8 cellular contexts compared by ENCODE assay signal in the genomic region with DNA sequence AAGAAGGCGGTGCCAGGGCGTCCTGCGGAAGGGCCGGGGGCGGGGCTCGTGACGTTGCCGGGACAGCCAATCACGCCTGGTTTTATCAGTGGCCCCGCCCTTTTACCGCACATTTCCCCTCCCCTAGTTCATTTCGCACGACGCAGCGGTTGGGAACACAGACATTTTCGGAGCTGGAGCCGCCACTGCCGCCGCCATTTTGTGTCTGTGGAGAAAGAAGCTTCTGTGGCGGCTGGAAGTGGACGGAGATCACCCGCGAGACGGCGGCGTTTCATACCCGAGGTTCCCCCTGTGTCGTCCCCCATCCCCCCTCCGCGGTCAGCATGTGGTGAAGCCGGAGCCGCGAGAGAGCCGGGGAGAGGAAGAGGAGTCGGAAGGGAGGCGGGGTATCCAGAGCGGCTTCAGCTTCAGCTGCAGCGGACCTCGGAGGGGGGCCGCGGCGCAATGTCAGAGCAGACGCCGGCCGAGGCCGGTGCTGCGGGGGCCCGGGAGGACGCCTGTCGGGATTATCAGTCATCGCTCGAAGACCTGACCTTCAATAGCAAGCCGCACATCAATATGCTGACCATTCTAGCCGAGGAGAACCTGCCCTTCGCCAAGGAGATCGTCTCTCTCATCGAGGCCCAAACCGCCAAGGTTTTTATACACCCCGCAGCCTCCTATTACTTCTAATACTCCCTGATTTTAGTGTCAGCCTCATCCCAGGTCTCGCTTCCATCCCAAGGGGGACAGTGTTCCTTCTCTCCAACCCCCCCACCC. TPM values are rescaled to one million over a fixed set of nuclear protein-coding genes. Genes with fewer than 3 reads are reported as not detected.
DNase-seq lines count a peak whose midpoint lies in the region; ATAC-seq, FAIRE-seq and TF ChIP-seq lines count a peak whose summit lies in the region.

A gene with protein sequence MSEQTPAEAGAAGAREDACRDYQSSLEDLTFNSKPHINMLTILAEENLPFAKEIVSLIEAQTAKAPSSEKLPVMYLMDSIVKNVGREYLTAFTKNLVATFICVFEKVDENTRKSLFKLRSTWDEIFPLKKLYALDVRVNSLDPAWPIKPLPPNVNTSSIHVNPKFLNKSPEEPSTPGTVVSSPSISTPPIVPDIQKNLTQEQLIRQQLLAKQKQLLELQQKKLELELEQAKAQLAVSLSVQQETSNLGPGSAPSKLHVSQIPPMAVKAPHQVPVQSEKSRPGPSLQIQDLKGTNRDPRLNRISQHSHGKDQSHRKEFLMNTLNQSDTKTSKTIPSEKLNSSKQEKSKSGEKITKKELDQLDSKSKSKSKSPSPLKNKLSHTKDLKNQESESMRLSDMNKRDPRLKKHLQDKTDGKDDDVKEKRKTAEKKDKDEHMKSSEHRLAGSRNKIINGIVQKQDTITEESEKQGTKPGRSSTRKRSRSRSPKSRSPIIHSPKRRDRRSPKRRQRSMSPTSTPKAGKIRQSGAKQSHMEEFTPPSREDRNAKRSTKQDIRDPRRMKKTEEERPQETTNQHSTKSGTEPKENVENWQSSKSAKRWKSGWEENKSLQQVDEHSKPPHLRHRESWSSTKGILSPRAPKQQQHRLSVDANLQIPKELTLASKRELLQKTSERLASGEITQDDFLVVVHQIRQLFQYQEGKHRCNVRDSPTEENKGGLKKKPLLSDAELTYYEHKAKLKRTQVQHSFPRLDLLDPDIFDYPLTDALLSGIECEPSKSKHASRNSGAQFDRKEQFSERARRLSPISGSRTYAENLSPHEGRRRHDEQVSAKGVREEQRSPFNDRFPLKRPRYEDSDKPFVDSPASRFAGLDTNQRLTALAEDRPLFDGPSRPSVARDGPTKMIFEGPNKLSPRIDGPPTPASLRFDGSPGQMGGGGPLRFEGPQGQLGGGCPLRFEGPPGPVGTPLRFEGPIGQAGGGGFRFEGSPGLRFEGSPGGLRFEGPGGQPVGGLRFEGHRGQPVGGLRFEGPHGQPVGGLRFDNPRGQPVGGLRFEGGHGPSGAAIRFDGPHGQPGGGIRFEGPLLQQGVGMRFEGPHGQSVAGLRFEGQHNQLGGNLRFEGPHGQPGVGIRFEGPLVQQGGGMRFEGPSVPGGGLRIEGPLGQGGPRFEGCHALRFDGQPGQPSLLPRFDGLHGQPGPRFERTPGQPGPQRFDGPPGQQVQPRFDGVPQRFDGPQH (N-terminal part only) (plus strand): TSS at position 136 of the 759 bp plus-strand sequence. CDS start 309 bp downstream, at position 445.

- no peaks in the 10 kb centered on the region for H3K36me3 ChIP-seq in prostate gland

- no peak for FAIRE-seq in A549 (lab: Jason Lieb, UNC)

- H3K27ac Mint-ChIP-seq in activated T-helper 2 cell treated with anti-CD3 and anti-CD28 coated beads, Interferon-gamma antibody, Interleukin-2, Interleukin-4, amounts not matched to agents 10 μg/mL and 5 μg/mL and 100 μg/mL, durations not matched to agents 14 hours and 24 hours and 36 hours, result peak within 1 kb of the TSS; percentile 100

- H3K36me3 Mint-ChIP-seq in activated T-helper 2 cell treated with anti-CD3 and anti-CD28 coated beads, Interferon-gamma antibody, Interleukin-2, Interleukin-4, amounts not matched to agents 10 μg/mL and 5 μg/mL and 100 μg/mL, durations not matched to agents 14 hours and 24 hours and 36 hours (ENCODE audit: low read depth), result peaks cover 54% of the 10 kb centered on the region

- H3K4me1 ChIP-seq in A549 (peaks cover 29% of the 10 kb centered on the region), prostate gland (replicated peaks) (no peaks in the 10 kb centered on the region)

- CTCF ChIA-PET in A549 (lab: Yijun Ruan, JAX), result interaction anchor here (0.6 to 2.5 kb wide), 5 partner anchors 23 to 438 kb away, joined by 3 to 10 read pairs (median 3); no protein-coding TSS in a partner anchor

- H3K27me3 ChIP-seq in prostate gland (replicated peaks; ENCODE audit: insufficient read depth), result no peaks in the 10 kb centered on the region

- DNase-seq in A549 (ENCODE audit: low read depth in 1 of 2, low spot score in 1 of 2) (peak in 1 of 2 experiments; percentile 28), Right ventricle myocardium superior (no peak), prostate gland (ENCODE audit: low spot score) (no peak), NCI-H2107 (lab: John Stamatoyannopoulos, UW) (no peak), NCI-H82 treated with DMSO at 0.1 percent for 48 hours (lab: John Stamatoyannopoulos, UW; ENCODE audit: unreplicated experiment) (no peak)
- DNase-seq in activated T-helper 2 cell treated with anti-CD3 and anti-CD28 coated beads, Interferon-gamma antibody, Interleukin-2, Interleukin-4, amounts not matched to agents 10 μg/mL and 5 μg/mL and 100 μg/mL, durations not matched to agents 14 hours and 24 hours and 36 hours (ENCODE audit: low spot score), result peak; percentile 16

- peak within 1 kb of the TSS; percentile 94 to 99 for H3K27ac ChIP-seq in A549
- H3K27ac ChIP-seq in prostate gland, result peak within 1 kb of the TSS; percentile 100

- no peaks in the 10 kb centered on the region for H3K9me3 Mint-ChIP-seq in activated T-helper 2 cell treated with anti-CD3 and anti-CD28 coated beads, Interferon-gamma antibody, Interleukin-2, Interleukin-4, amounts not matched to agents 10 μg/mL and 5 μg/mL and 100 μg/mL, durations not matched to agents 14 hours and 24 hours and 36 hours

- TF ChIP-seq RAD21 in A549 (conservative IDR thresholded peaks at IDR 0.05 in 1 of 2, IDR thresholded peaks at IDR 0.05 in 1 of 2), result 0 out of 5 replicates have a peak, but pooled peaks of 1 of the 2 experiments have one; percentile 8

- TF ChIP-seq POLR2A in A549 (IDR thresholded peaks at IDR 0.05; ENCODE audit: low read length) (peak; percentile 96), prostate gland (IDR thresholded peaks at IDR 0.05) (peak; percentile 100)

- TF ChIP-seq CTCF in A549 (IDR thresholded peaks at IDR 0.05) (no peak), prostate gland (IDR thresholded peaks at IDR 0.05) (peak in 1 of 4 experiments; percentile 9)

- WGBS in A549 (ENCODE audit: missing lambda C conversion rate), result 2% methylated on average over 41 of the region's 60 CpGs
- under 1% methylated on average over 54 of the region's 60 CpGs for WGBS in prostate gland

- H3K4me1 Mint-ChIP-seq in activated T-helper 2 cell treated with anti-CD3 and anti-CD28 coated beads, Interferon-gamma antibody, Interleukin-2, Interleukin-4, amounts not matched to agents 10 μg/mL and 5 μg/mL and 100 μg/mL, durations not matched to agents 14 hours and 24 hours and 36 hours (ENCODE audit: low read depth), result peaks cover 30% of the 10 kb centered on the region

- intact Hi-C loops in activated T-helper 2 cell treated with anti-CD3 and anti-CD28 coated beads, Interferon-gamma antibody, Interleukin-2, Interleukin-4, amounts not matched to agents 10 μg/mL and 5 μg/mL and 100 μg/mL, durations not matched to agents 14 hours and 24 hours and 36 hours (cut with micrococcal nuclease), result loop anchor here (1.0 to 2.0 kb wide), 8 partner anchors 36 to 256 kb away; partner anchors contain the start of genes ANKRD42, CCDC90B, DDIAS and RAB30
- intact Hi-C loops in Right ventricle myocardium superior (cut with DNase I), result loop anchor here (5.0 to 10.0 kb wide), 3 partner anchors 82 to 252 kb away; partner anchors contain the start of genes DDIAS, PRCP and RAB30
- intact Hi-C loops in prostate gland (cut with DNase I), result loop anchor here (2.0 to 5.0 kb wide), 3 partner anchors 35 to 86 kb away; partner anchors contain the start of genes ANKRD42 and RAB30

- H3K9me3 ChIP-seq in A549 (no peaks in the 10 kb centered on the region), prostate gland (no peaks in the 10 kb centered on the region)

- H3K27me3 Mint-ChIP-seq in activated T-helper 2 cell treated with anti-CD3 and anti-CD28 coated beads, Interferon-gamma antibody, Interleukin-2, Interleukin-4, amounts not matched to agents 10 μg/mL and 5 μg/mL and 100 μg/mL, durations not matched to agents 14 hours and 24 hours and 36 hours (ENCODE audit: low read depth), result no peaks in the 10 kb centered on the region

- TF ChIP-seq EP300 in A549 (IDR thresholded peaks at IDR 0.05), result no peak

- POLR2A ChIA-PET in A549 (lab: Yijun Ruan, JAX), result interaction anchor here (0.6 to 2.8 kb wide), 31 partner anchors 9 to 256 kb away, joined by 3 to 44 read pairs (median 5); partner anchors contain the start of genes ANKRD42, CCDC90B, DDIAS and PRCP

- H3K4me3 ChIP-seq in A549, result peak within 1 kb of the TSS; percentile 97
- H3K4me3 ChIP-seq in prostate gland, result peak within 1 kb of the TSS; percentile 83 to 98

- ATAC-seq in A549 (peak; percentile 36 to 45), GM19023 (IDR thresholded peaks at IDR 0.05; ENCODE audit: unreplicated experiment) (peak; percentile 8), HG03442 (IDR thresholded peaks at IDR 0.05; ENCODE audit: unreplicated experiment) (peak; percentile 1), Right ventricle myocardium superior (ENCODE audit: poor library complexity) (peak; percentile 36)

- H3K4me3 Mint-ChIP-seq in activated T-helper 2 cell treated with anti-CD3 and anti-CD28 coated beads, Interferon-gamma antibody, Interleukin-2, Interleukin-4, amounts not matched to agents 10 μg/mL and 5 μg/mL and 100 μg/mL, durations not matched to agents 14 hours and 24 hours and 36 hours (ENCODE audit: low read depth), result peak within 1 kb of the TSS; percentile 99

- peak within 1 kb of the TSS; percentile 99 for H3K4me2 ChIP-seq in A549

TF ChIP-seq in A549, 52 proteins besides CTCF, POLR2A, EP300 and RAD21 (continues in another document):
- TF ChIP-seq FOSB (CRISPR knock-in tag; IDR thresholded peaks at IDR 0.05), result no peak
- no peak for TF ChIP-seq HDAC2 (IDR thresholded peaks at IDR 0.05)
- TF ChIP-seq FOSL2 (IDR thresholded peaks at IDR 0.05), result no peak
- TF ChIP-seq FOSL2 (CRISPR knock-in tag; IDR thresholded peaks at IDR 0.05), result no peak
- TF ChIP-seq CHD4 (IDR thresholded peaks at IDR 0.05; ENCODE audit: borderline replicate concordance), result no peak
- TF ChIP-seq TP53 (CRISPR knock-in tag; IDR thresholded peaks at IDR 0.05), result no peak
- TF ChIP-seq HOXA7 (CRISPR knock-in tag; IDR thresholded peaks at IDR 0.05), result no peak
- no peak for TF ChIP-seq ZFP36 (IDR thresholded peaks at IDR 0.05; ENCODE audit: borderline replicate concordance, partially characterized antibody)

RNA-seq across cellular contexts. Expression of the gene that starts here (rescaled TPM):
- 41.1 and 42.3 TPM in 2 replicates for polyA plus RNA-seq in A549 (2011; rRNA removed)
- polyA plus RNA-seq in A549 (2012; cell fraction: cytosol; rRNA removed), result 15.7 and 17.1 TPM in 2 replicates
- 33.1 and 54.1 TPM in 2 replicates for polyA plus RNA-seq in A549 (2012; cell fraction: nucleus; rRNA removed)
- 24.7 to 28.7 TPM (median 25.2 TPM) in 3 replicates for polyA plus RNA-seq in A549 (2017; fragmentation: RNase III; extraction: RNeasy Plus Mini Kit Qiagen cat#74134 plus additional on column Dnase treatment)
- polyA minus RNA-seq in A549 (2011; rRNA and poly(A)+ RNA removed), result 32.9 and 37.8 TPM in 2 replicates
- 62.9 and 63.0 TPM in 2 replicates for total RNA-seq in activated T-helper 2 cell treated with anti-CD3 and anti-CD28 coated beads, Interferon-gamma antibody, Interleukin-2, Interleukin-4, amounts not matched to agents 10 μg/mL and 5 μg/mL and 100 μg/mL, durations not matched to agents 14 hours and 24 hours and 36 hours
- total RNA-seq in Right ventricle myocardium superior, result 25.3 TPM
- 10 to 100 TPM; 64.1 to 75.2 TPM for total RNA-seq in prostate gland
